8 cellular contexts compared by ENCODE assay signal in the genomic region with DNA sequence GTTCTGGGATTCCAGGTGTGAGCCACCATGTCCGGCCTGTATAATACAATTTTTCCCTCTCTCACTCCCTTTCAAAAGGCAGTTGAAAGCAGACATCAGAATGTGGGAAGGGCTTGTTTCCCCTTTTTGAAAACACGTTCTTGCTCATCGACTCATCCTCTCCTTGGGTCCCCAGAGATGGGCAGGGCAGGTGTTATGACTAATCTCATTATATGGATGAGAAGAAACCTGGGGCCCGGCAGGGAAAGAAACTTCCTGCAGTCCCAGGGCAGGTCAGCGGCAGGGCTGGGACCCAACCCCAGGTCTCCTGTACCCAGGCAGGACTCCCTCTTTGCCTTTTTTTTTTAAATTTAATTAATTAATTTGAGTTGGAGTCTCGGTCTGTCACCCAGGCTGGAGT. TPM values are rescaled to one million over a fixed set of nuclear protein-coding genes. Genes with fewer than 3 reads are reported as not detected.
DNase-seq lines count a peak whose midpoint lies in the region; ATAC-seq, FAIRE-seq and TF ChIP-seq lines count a peak whose summit lies in the region.
"Not testable (repeated sequence)": the region's sequence is repeated elsewhere in the genome, so short reads cannot be mapped to it uniquely, and the experiment has no call there.

No MANE protein-coding gene starts in this region.

- not testable (repeated sequence) for H3K4me1 ChIP-seq in keratinocyte (ENCODE audit: control insufficient read depth, extremely low read depth, insufficient read depth, low read length)

- not testable (repeated sequence) for H3K79me2 ChIP-seq in keratinocyte (ENCODE audit: control insufficient read depth, insufficient read depth, low read length)

- H3K9me3 ChIP-seq in keratinocyte (ENCODE audit: control insufficient read depth, low read depth, low read length): not testable (repeated sequence)

- not testable (repeated sequence) for H3K9me1 ChIP-seq in keratinocyte (ENCODE audit: control insufficient read depth, extremely low read depth, insufficient read depth, low read length)

- H3K27ac ChIP-seq in keratinocyte (ENCODE audit: control insufficient read depth, insufficient read depth, low read length): not testable (repeated sequence)

- H3K36me3 ChIP-seq in keratinocyte (ENCODE audit: control insufficient read depth in 2 of 2, extremely low read depth in 1 of 2, insufficient read depth in 2 of 2, low read length in 2 of 2): not testable (repeated sequence)

- TF ChIP-seq CTCF in keratinocyte (optimal IDR thresholded peaks at IDR 0.05 in 1 of 3, IDR thresholded peaks at IDR 0.05 in 1 of 3, conservative IDR thresholded peaks at IDR 0.05 in 1 of 3; ENCODE audit: extremely low read depth in 1 of 3, insufficient read depth in 2 of 3, low read length in 3 of 3): not testable (repeated sequence)

- not testable (repeated sequence) for H3K27me3 ChIP-seq in keratinocyte (ENCODE audit: control insufficient read depth, extremely low read depth, insufficient read depth, low read length)

- dilution Hi-C loops in keratinocyte (cut with MboI; ENCODE audit: extremely low pct_ligation_motif_present, low sequenced_read_pairs): not testable (repeated sequence)

- not testable (repeated sequence) for H2AFZ ChIP-seq in keratinocyte (ENCODE audit: control insufficient read depth, low read length)

- ATAC-seq in GM18498 (IDR thresholded peaks at IDR 0.05; ENCODE audit: unreplicated experiment) (peak; percentile 64), GM19023 (IDR thresholded peaks at IDR 0.05; ENCODE audit: unreplicated experiment) (peak; percentile 67), GM21447 (IDR thresholded peaks at IDR 0.05; ENCODE audit: unreplicated experiment) (peak; percentile 80), HG02623 (IDR thresholded peaks at IDR 0.05; ENCODE audit: unreplicated experiment) (peak; percentile 73), HG03045 (IDR thresholded peaks at IDR 0.05; ENCODE audit: unreplicated experiment) (peak; percentile 65), HG03432 (IDR thresholded peaks at IDR 0.05; ENCODE audit: unreplicated experiment) (peak; percentile 86), SK-N-SH treated with all-trans-retinoic acid at 6 μM for 48 hours (peak; percentile 66)

- not testable (repeated sequence) for H3K4me2 ChIP-seq in keratinocyte (ENCODE audit: control insufficient read depth, extremely low read depth, insufficient read depth, low read depth, low read length)

- not testable (repeated sequence) for H3K4me3 ChIP-seq in keratinocyte (ENCODE audit: control insufficient read depth in 2 of 3, extremely low read depth in 1 of 3, insufficient read depth in 2 of 3, low read depth in 1 of 3, low read length in 3 of 3)

- FAIRE-seq in keratinocyte (lab: Jason Lieb, UNC): peak; percentile 57

- not testable (repeated sequence) for DNase-seq in keratinocyte (ENCODE audit: low read depth, low spot score)

- not testable (repeated sequence) for H4K20me1 ChIP-seq in keratinocyte (ENCODE audit: control insufficient read depth, extremely low read depth, insufficient read depth, low read length)

- H3K9ac ChIP-seq in keratinocyte (ENCODE audit: control insufficient read depth, extremely low read depth, insufficient read depth, low read length): not testable (repeated sequence)

RNA-seq across cellular contexts. Expression of gene UPK3BL2, which starts 2.9 kb away (rescaled TPM):
- 4.6 to 27.3 TPM (median 6.3 TPM) in 3 replicates for polyA plus RNA-seq in keratinocyte
- 19.0 TPM for polyA plus RNA-seq in keratinocyte (2011; ENCODE audit: low read depth)
- polyA plus RNA-seq in keratinocyte (2011; cell fraction: cytosol; rRNA removed): 1.8 and 3.7 TPM in 2 replicates
- 62.3 and 77.4 TPM in 2 replicates for polyA plus RNA-seq in keratinocyte (2011; cell fraction: nucleus; rRNA removed)
- 2.7 and 21.8 TPM in 2 replicates for polyA plus RNA-seq in keratinocyte (2012; ENCODE audit: low replicate concordance)
- 6.1 to 26.9 TPM (median 25.9 TPM) in 3 replicates for polyA minus RNA-seq in keratinocyte
- polyA minus RNA-seq in keratinocyte (2011; cell fraction: cytosol; rRNA and poly(A)+ RNA removed): 2.9 TPM
- polyA minus RNA-seq in keratinocyte (2011; cell fraction: nucleus; rRNA and poly(A)+ RNA removed): 10.0 and 22.8 TPM in 2 replicates

RNA-seq across cellular contexts. Expression of gene SPDYE2, which starts 4.7 kb away (rescaled TPM):
- polyA plus RNA-seq in keratinocyte: not detected in 3 replicates
- not detected for polyA plus RNA-seq in keratinocyte (2011; ENCODE audit: low read depth)
- not detected in 2 replicates for polyA plus RNA-seq in keratinocyte (2011; cell fraction: cytosol; rRNA removed)
- polyA plus RNA-seq in keratinocyte (2011; cell fraction: nucleus; rRNA removed): not detected in 2 replicates
- 1.00 and 1.9 TPM in 2 replicates for polyA plus RNA-seq in keratinocyte (2012; ENCODE audit: low replicate concordance)
- not detected in 3 replicates for polyA minus RNA-seq in keratinocyte
- polyA minus RNA-seq in keratinocyte (2011; cell fraction: cytosol; rRNA and poly(A)+ RNA removed): not detected
- not detected in 2 replicates for polyA minus RNA-seq in keratinocyte (2011; cell fraction: nucleus; rRNA and poly(A)+ RNA removed)

RNA-seq across cellular contexts. Expression of gene POLR2J3, which starts 26.0 kb away (rescaled TPM):
- 30.0 to 93.6 TPM (median 44.4 TPM) in 3 replicates for polyA plus RNA-seq in keratinocyte
- 46.2 TPM for polyA plus RNA-seq in keratinocyte (2011; ENCODE audit: low read depth)
- polyA plus RNA-seq in keratinocyte (2011; cell fraction: cytosol; rRNA removed): 12.3 and 21.0 TPM in 2 replicates
- 82.7 and 101 TPM in 2 replicates for polyA plus RNA-seq in keratinocyte (2011; cell fraction: nucleus; rRNA removed)
- polyA plus RNA-seq in keratinocyte (2012; ENCODE audit: low replicate concordance): 33.4 and 46.1 TPM in 2 replicates
- 18.6 to 72.1 TPM (median 54.8 TPM) in 3 replicates for polyA minus RNA-seq in keratinocyte
- polyA minus RNA-seq in keratinocyte (2011; cell fraction: cytosol; rRNA and poly(A)+ RNA removed): 46.0 TPM
- polyA minus RNA-seq in keratinocyte (2011; cell fraction: nucleus; rRNA and poly(A)+ RNA removed): 31.5 and 63.2 TPM in 2 replicates

RNA-seq across cellular contexts. Expression of gene RASA4B, which starts 28.8 kb away (rescaled TPM):
- 0.45 to 1.2 TPM (median 0.49 TPM) in 3 replicates for polyA plus RNA-seq in keratinocyte
- 4.9 TPM for polyA plus RNA-seq in keratinocyte (2011; ENCODE audit: low read depth)
- 0.46 and 1.4 TPM in 2 replicates for polyA plus RNA-seq in keratinocyte (2011; cell fraction: cytosol; rRNA removed)
- polyA plus RNA-seq in keratinocyte (2011; cell fraction: nucleus; rRNA removed): 2.0 and 2.6 TPM in 2 replicates
- 1.1 and 8.6 TPM in 2 replicates for polyA plus RNA-seq in keratinocyte (2012; ENCODE audit: low replicate concordance)
- polyA minus RNA-seq in keratinocyte: 1.0 to 1.3 TPM (median 1.2 TPM) in 3 replicates
- not detected for polyA minus RNA-seq in keratinocyte (2011; cell fraction: cytosol; rRNA and poly(A)+ RNA removed)
- 0.39 and 1.9 TPM in 2 replicates for polyA minus RNA-seq in keratinocyte (2011; cell fraction: nucleus; rRNA and poly(A)+ RNA removed)
